In genomic region chr9:129737479-129738269, GRCh38 we compare ENCODE assay signal across 8 cellular contexts. TPM values are rescaled to one million over a fixed set of nuclear protein-coding genes. Genes with fewer than 3 reads are reported as not detected.
DNase-seq lines count a peak whose midpoint lies in the region; ATAC-seq and TF ChIP-seq lines count a peak whose summit lies in the region.

No MANE protein-coding gene starts in this region.

- H3K4me1 Mint-ChIP-seq in nephron: no peaks in the 10 kb centered on the region

- TF ChIP-seq CTCF in AG09309 (IDR thresholded peaks at IDR 0.05; ENCODE audit: control insufficient read depth, insufficient read depth, low read depth, low read length, missing control alignments): peak; percentile 92
- peak; percentile 82 for TF ChIP-seq CTCF in fibroblast of pulmonary artery (IDR thresholded peaks at IDR 0.05; ENCODE audit: low read length, missing control alignments)
- peak; percentile 90 to 98 (median 97) for TF ChIP-seq CTCF in nephron (IDR thresholded peaks at IDR 0.05; ENCODE audit: unreplicated experiment in 3 of 3)

- ATAC-seq in GM19023 (IDR thresholded peaks at IDR 0.05; ENCODE audit: unreplicated experiment): peak; percentile 71
- ATAC-seq in stimulated activated naive CD8-positive, alpha-beta T cell treated with anti-CD3 and anti-CD28 coated beads, Interleukin-15, Interleukin-2, amounts not matched to agents 100 U/mL and 50 U/mL, for 24 hours: peak; percentile 86

- H3K4me3 ChIP-seq in AG09309 (ENCODE audit: control insufficient read depth, low read depth, low read length) (peak overlapping the region; percentile 48), fibroblast of pulmonary artery (replicated peaks; ENCODE audit: low read depth, low read length) (peak overlapping the region; percentile 45)
- H3K4me3 ChIP-seq in Jurkat, Clone E6-1 (ENCODE audit: low read length): peak overlapping the region; percentile 57

- H3K27ac Mint-ChIP-seq in nephron: peak overlapping the region in 1 of 3 experiments; percentile 12

- H3K4me3 Mint-ChIP-seq in nephron: peak overlapping the region in 2 of 3 experiments; percentile 44 to 56

- DNase-seq in AG09309 (ENCODE audit: low read depth) (no peak), RPMI7951 (ENCODE audit: low read depth) (peak; percentile 49), fibroblast of pulmonary artery (ENCODE audit: low read depth) (peak; percentile 69)
- peak; percentile 48 for DNase-seq in Jurkat, Clone E6-1 (ENCODE audit: low read depth, low spot score)
- peak; percentile 76 to 77 for DNase-seq in activated T-helper 1 cell treated with anti-CD3 and anti-CD28 coated beads, Interleukin-2, amount 50 U/mL, for 16 hours (ENCODE audit: low read depth in 1 of 2, low spot score in 1 of 2)
- peak; percentile 91 for DNase-seq in stimulated activated naive CD8-positive, alpha-beta T cell treated with anti-CD3 and anti-CD28 coated beads, Interleukin-15, Interleukin-2, amounts not matched to agents 100 U/mL and 50 U/mL, for 24 hours

- H3K36me3 Mint-ChIP-seq in nephron (ENCODE audit: low read depth): no peaks in the 10 kb centered on the region

- H3K9me3 Mint-ChIP-seq in nephron: no peaks in the 10 kb centered on the region

- peaks cover 30% of the 10 kb centered on the region for H3K27me3 Mint-ChIP-seq in nephron (ENCODE audit: low read depth)

RNA-seq across cellular contexts. Expression of gene PTGES, which starts 15.2 kb away (rescaled TPM):
- polyA plus RNA-seq in Jurkat, Clone E6-1 (2012; ENCODE audit: insufficient read depth, insufficient read length): 0.82 TPM
- total RNA-seq in RPMI7951 (2014; rRNA removed; shearing (Covaris generic)): 0.59 and 0.96 TPM in 2 replicates
